Comparison of ENCODE assay signal across 3 cellular contexts in the genomic region with DNA sequence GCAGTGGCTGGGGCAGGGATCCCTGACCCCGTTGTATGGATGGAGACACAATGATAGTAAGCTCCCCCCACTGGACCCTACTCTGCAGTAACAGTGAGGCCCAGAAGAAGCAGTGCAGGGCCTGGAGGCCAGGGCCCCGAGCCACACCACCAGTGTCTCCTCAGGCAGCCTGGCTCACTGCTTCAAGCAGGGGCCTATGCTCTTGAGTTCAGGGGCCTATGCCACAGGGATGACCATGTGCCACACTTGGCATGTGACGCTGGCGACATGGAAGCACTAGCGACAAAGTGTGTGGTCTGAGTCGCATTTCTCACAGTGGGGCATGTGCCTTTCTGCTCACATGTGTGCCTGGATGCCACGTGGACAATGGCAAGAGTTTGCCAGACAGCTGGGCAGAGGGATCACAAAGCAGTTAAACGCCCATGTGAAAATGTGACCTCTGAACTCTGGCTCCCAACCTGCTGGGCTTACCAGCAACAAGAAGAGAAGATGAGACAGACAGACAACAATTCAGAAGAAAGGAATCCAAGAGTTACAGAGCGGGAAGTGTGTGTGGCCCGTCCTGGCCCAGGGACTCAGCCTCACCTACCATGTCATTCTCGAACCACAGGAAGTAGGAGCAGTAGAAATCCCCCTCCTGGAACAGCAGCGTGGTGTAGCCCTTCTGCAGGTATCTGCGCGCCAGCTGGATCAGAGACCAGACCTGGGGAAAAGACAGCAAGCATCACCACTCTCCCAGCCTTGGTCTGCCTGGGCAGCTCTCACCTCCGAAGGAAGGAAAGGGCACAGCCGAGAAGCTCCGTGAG.
TF ChIP-seq lines count a peak whose summit lies in the region.

No MANE protein-coding gene starts in this region.

TF ChIP-seq in IMR-90, 13 proteins besides CTCF, POLR2A, EP300 and RAD21:
- no peak for TF ChIP-seq RCOR1 (IDR thresholded peaks at IDR 0.05; ENCODE audit: insufficient replicate concordance, low read length)
- TF ChIP-seq SMC3 (IDR thresholded peaks at IDR 0.05; ENCODE audit: low read depth, low read length), result no peak
- no peak for TF ChIP-seq NFE2L2 (IDR thresholded peaks at IDR 0.05; ENCODE audit: low read depth, low read length)
- no peak for TF ChIP-seq MAFK (IDR thresholded peaks at IDR 0.05; ENCODE audit: low read depth, low read length)
- no peak for TF ChIP-seq FOS (IDR thresholded peaks at IDR 0.05; ENCODE audit: low read depth, low read length)
- TF ChIP-seq CHD1 (IDR thresholded peaks at IDR 0.05; ENCODE audit: low read depth, low read length), result no peak
- no peak for TF ChIP-seq MAZ (IDR thresholded peaks at IDR 0.05; ENCODE audit: borderline replicate concordance, low read depth, low read length)
- TF ChIP-seq RFX5 (IDR thresholded peaks at IDR 0.05; ENCODE audit: low read depth, low read length), result no peak
- TF ChIP-seq ELK1 (IDR thresholded peaks at IDR 0.05; ENCODE audit: borderline replicate concordance, low read depth, low read length), result no peak
- no peak for TF ChIP-seq MXI1 (IDR thresholded peaks at IDR 0.05; ENCODE audit: borderline replicate concordance, low read depth, low read length)
- TF ChIP-seq CEBPB (IDR thresholded peaks at IDR 0.05; ENCODE audit: low read depth, low read length), result no peak
- TF ChIP-seq BHLHE40 (IDR thresholded peaks at IDR 0.05; ENCODE audit: low read depth, low read length), result no peak
- TF ChIP-seq, protein P1, sequence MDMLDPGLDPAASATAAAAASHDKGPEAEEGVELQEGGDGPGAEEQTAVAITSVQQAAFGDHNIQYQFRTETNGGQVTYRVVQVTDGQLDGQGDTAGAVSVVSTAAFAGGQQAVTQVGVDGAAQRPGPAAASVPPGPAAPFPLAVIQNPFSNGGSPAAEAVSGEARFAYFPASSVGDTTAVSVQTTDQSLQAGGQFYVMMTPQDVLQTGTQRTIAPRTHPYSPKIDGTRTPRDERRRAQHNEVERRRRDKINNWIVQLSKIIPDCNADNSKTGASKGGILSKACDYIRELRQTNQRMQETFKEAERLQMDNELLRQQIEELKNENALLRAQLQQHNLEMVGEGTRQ (IDR thresholded peaks at IDR 0.05; ENCODE audit: low read depth, low read length), result no peak

TF ChIP-seq in WTC11, 78 proteins besides CTCF, POLR2A, EP300 and RAD21:
- no peak for TF ChIP-seq CBFB (CRISPR knock-in tag; IDR thresholded peaks at IDR 0.05; ENCODE audit: low read depth)

TF ChIP-seq in liver, 16 proteins besides CTCF, POLR2A, EP300 and RAD21:
- TF ChIP-seq FOXA2 (IDR thresholded peaks at IDR 0.05), result peak; percentile 39
- TF ChIP-seq ATF3 (IDR thresholded peaks at IDR 0.05), result no peak
- TF ChIP-seq NR2F2 (IDR thresholded peaks at IDR 0.05), result peak; percentile 57
- peak; percentile 92 to 98 for TF ChIP-seq RXRA (IDR thresholded peaks at IDR 0.05)
- peak in 1 of 2 donors; percentile 49 for TF ChIP-seq JUND (IDR thresholded peaks at IDR 0.05)
- no peak for TF ChIP-seq TAF1 (conservative IDR thresholded peaks at IDR 0.05)
- TF ChIP-seq SP1 (IDR thresholded peaks at IDR 0.05), result peak; percentile 82
- TF ChIP-seq, protein P2, sequence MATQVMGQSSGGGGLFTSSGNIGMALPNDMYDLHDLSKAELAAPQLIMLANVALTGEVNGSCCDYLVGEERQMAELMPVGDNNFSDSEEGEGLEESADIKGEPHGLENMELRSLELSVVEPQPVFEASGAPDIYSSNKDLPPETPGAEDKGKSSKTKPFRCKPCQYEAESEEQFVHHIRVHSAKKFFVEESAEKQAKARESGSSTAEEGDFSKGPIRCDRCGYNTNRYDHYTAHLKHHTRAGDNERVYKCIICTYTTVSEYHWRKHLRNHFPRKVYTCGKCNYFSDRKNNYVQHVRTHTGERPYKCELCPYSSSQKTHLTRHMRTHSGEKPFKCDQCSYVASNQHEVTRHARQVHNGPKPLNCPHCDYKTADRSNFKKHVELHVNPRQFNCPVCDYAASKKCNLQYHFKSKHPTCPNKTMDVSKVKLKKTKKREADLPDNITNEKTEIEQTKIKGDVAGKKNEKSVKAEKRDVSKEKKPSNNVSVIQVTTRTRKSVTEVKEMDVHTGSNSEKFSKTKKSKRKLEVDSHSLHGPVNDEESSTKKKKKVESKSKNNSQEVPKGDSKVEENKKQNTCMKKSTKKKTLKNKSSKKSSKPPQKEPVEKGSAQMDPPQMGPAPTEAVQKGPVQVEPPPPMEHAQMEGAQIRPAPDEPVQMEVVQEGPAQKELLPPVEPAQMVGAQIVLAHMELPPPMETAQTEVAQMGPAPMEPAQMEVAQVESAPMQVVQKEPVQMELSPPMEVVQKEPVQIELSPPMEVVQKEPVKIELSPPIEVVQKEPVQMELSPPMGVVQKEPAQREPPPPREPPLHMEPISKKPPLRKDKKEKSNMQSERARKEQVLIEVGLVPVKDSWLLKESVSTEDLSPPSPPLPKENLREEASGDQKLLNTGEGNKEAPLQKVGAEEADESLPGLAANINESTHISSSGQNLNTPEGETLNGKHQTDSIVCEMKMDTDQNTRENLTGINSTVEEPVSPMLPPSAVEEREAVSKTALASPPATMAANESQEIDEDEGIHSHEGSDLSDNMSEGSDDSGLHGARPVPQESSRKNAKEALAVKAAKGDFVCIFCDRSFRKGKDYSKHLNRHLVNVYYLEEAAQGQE (IDR thresholded peaks at IDR 0.05), result peak; percentile 36
- TF ChIP-seq MAX (IDR thresholded peaks at IDR 0.05), result peak; percentile 97
- TF ChIP-seq GABPA (IDR thresholded peaks at IDR 0.05 in 1 of 2, conservative IDR thresholded peaks at IDR 0.05 in 1 of 2), result no peak
- TF ChIP-seq FOXA1 (IDR thresholded peaks at IDR 0.05), result peak; percentile 33
- peak; percentile 24 for TF ChIP-seq HNF4G (IDR thresholded peaks at IDR 0.05)
- no peak for TF ChIP-seq EGR1 (IDR thresholded peaks at IDR 0.05; ENCODE audit: low read depth in 2 of 2)
- peak; percentile 70 for TF ChIP-seq ZBTB33 (IDR thresholded peaks at IDR 0.05)
- TF ChIP-seq HNF4A (conservative IDR thresholded peaks at IDR 0.05), result peak; percentile 73 to 91
- TF ChIP-seq YY1 (IDR thresholded peaks at IDR 0.05), result peak; percentile 49
TF ChIP-seq in liver: peak in this region for 12.
